In genomic region chr5:1343931-1344901, GRCh38 we compare ENCODE assay signal across 8 cellular contexts. TPM values are rescaled to one million over a fixed set of nuclear protein-coding genes. Genes with fewer than 3 reads are reported as not detected.
DNase-seq lines count a peak whose midpoint lies in the region; ATAC-seq and TF ChIP-seq lines count a peak whose summit lies in the region.

No MANE protein-coding gene starts in this region.

- H3K36me3 Mint-ChIP-seq in activated naive CD4-positive, alpha-beta T cell treated with anti-CD3 and anti-CD28 coated beads for 36 hours (ENCODE audit: low read depth) = peaks cover 20% of the 10 kb centered on the region

- H4K20me1 ChIP-seq in Loucy (ENCODE audit: insufficient read depth, low read length, poor library complexity, severe bottlenecking) = peaks cover 37% of the 10 kb centered on the region

- H3K4me3 ChIP-seq in Loucy (ENCODE audit: low read length, poor library complexity, severe bottlenecking) = peak overlapping the region; percentile 98
- H3K4me3 ChIP-seq in iPS-11a (ENCODE audit: low read depth, low read length) = peak overlapping the region; percentile 85

- H3K4me2 ChIP-seq in Loucy (ENCODE audit: low read depth, low read length, poor library complexity, severe bottlenecking) = peak overlapping the region; percentile 99

- no peaks in the 10 kb centered on the region for H3K27me3 ChIP-seq in Loucy (ENCODE audit: insufficient read depth, low read length, poor library complexity, severe bottlenecking)

- POLR2A ChIA-PET in GM10248 (lab: Yijun Ruan, JAX) = interaction anchor here (0.6 to 0.9 kb wide), 3 partner anchors 23 to 153 kb away, joined by 3 read pairs; no protein-coding TSS in a partner anchor

- peak; percentile 17 for ATAC-seq in GM21723 (IDR thresholded peaks at IDR 0.05; ENCODE audit: unreplicated experiment)

- H3K9me3 ChIP-seq in Loucy (ENCODE audit: insufficient read depth, low read depth, low read length) = no peaks in the 10 kb centered on the region

- peaks cover 67% of the 10 kb centered on the region for H3K4me1 ChIP-seq in Loucy (ENCODE audit: insufficient read depth, low read length, poor library complexity, severe bottlenecking)

- no peak overlapping the region for H2AFZ ChIP-seq in Loucy (ENCODE audit: low read length)

- peak overlapping the region; percentile 70 for H3K27ac Mint-ChIP-seq in activated naive CD4-positive, alpha-beta T cell treated with anti-CD3 and anti-CD28 coated beads for 36 hours

- H3K27me3 Mint-ChIP-seq in activated naive CD4-positive, alpha-beta T cell treated with anti-CD3 and anti-CD28 coated beads for 36 hours (ENCODE audit: low read depth) = no peaks in the 10 kb centered on the region

- TF ChIP-seq CTCF in Loucy (conservative IDR thresholded peaks at IDR 0.05; ENCODE audit: low read length) = no peak
- no peak for TF ChIP-seq CTCF in GM10248 (IDR thresholded peaks at IDR 0.05; ENCODE audit: control extremely low read depth, extremely low read depth, low read depth, missing control alignments)

- peaks cover 31% of the 10 kb centered on the region for H3K4me1 Mint-ChIP-seq in activated naive CD4-positive, alpha-beta T cell treated with anti-CD3 and anti-CD28 coated beads for 36 hours (ENCODE audit: low read depth)

- no peaks in the 10 kb centered on the region for H3F3A ChIP-seq in Loucy (ENCODE audit: low read depth)

- H3K9me2 ChIP-seq in Loucy (replicated peaks; ENCODE audit: low read depth, low read length) = no peaks in the 10 kb centered on the region

- DNase-seq in EL (peak; percentile 14), DMS79 treated with DMSO at 0.1 percent for 48 hours (lab: John Stamatoyannopoulos, UW) (no peak), GM10248 (ENCODE audit: extremely low spot score) (no peak)
- DNase-seq in activated naive CD4-positive, alpha-beta T cell treated with anti-CD3 and anti-CD28 coated beads for 36 hours = peak; percentile 21
- peak; percentile 28 for DNase-seq in stimulated activated CD4-positive, alpha-beta T cell treated with anti-CD3 and anti-CD28 coated beads, Interleukin-12 subunit alpha, Interleukin-12 subunit beta, amount 100 ng/mL, for 4 hours

- intact Hi-C loops in activated naive CD4-positive, alpha-beta T cell treated with anti-CD3 and anti-CD28 coated beads for 36 hours (cut with micrococcal nuclease) = loop anchor here (10.0 kb wide), 2 partner anchors 301 to 869 kb away; no protein-coding TSS in a partner anchor

- H3K9ac ChIP-seq in Loucy (ENCODE audit: low read depth, low read length, poor library complexity, severe bottlenecking) = peak overlapping the region; percentile 96

- H3K36me3 ChIP-seq in Loucy (ENCODE audit: insufficient read depth, low read length) = peaks cover 25% of the 10 kb centered on the region; the same call in 1 of the 2 replicates

- peaks cover 64% of the 10 kb centered on the region for H3K79me2 ChIP-seq in Loucy (ENCODE audit: insufficient read depth, low read length)

- peak overlapping the region; percentile 79 for H3K4me3 Mint-ChIP-seq in activated naive CD4-positive, alpha-beta T cell treated with anti-CD3 and anti-CD28 coated beads for 36 hours

- CTCF ChIA-PET in activated naive CD4-positive, alpha-beta T cell treated with anti-CD3 and anti-CD28 coated beads for 36 hours (lab: Charles Lee) = interaction anchor here (0.7 to 1.0 kb wide), 3 partner anchors 36 to 285 kb away, joined by 3 read pairs; no protein-coding TSS in a partner anchor
- CTCF ChIA-PET in GM10248 (lab: Yijun Ruan, JAX) = interaction anchor here (1.1 to 2.1 kb wide), 3 partner anchors 23 to 36 kb away, joined by 3 to 4 read pairs (median 3); no protein-coding TSS in a partner anchor

- no peaks in the 10 kb centered on the region for H3K9me3 Mint-ChIP-seq in activated naive CD4-positive, alpha-beta T cell treated with anti-CD3 and anti-CD28 coated beads for 36 hours

RNA-seq across cellular contexts. Expression of gene CLPTM1L, which starts 0.7 kb away (rescaled TPM):
- total RNA-seq in activated naive CD4-positive, alpha-beta T cell treated with anti-CD3 and anti-CD28 coated beads for 36 hours = 10 to 100 TPM; 48.0 to 48.5 TPM

RNA-seq across cellular contexts. Expression of gene TERT, which starts 49.3 kb away (rescaled TPM):
- total RNA-seq in activated naive CD4-positive, alpha-beta T cell treated with anti-CD3 and anti-CD28 coated beads for 36 hours = 10 to 100 TPM; 10.1 to 13.1 TPM

Comparison
In these comparisons a context has a peak if more than half of its experiments do, and no peak if none do; other contexts are left out.
1. DNase-seq: peak in EL (single experiment), activated naive CD4-positive, alpha-beta T cell treated with anti-CD3 and anti-CD28 coated beads for 36 hours (single experiment) and stimulated activated CD4-positive, alpha-beta T cell treated with anti-CD3 and anti-CD28 coated beads, Interleukin-12 subunit alpha, Interleukin-12 subunit beta, amount 100 ng/mL, for 4 hours (single experiment); none in DMS79 treated with DMSO at 0.1 percent for 48 hours (single experiment) and GM10248 (single experiment).